8 cellular contexts compared by ENCODE assay signal in genomic region chr10:54594289-54594688, GRCh38.
"Had no signal": no experiment of that assay in that cellular context is flagged by ENCODE, and none has a peak within 500 bp of the region (broad histone marks: within the 10 kb centered on the region; RNA-seq: fewer than 3 reads in every experiment).

No MANE protein-coding gene starts in this region.

- H3K9me3 ChIP-seq: HAP-1 had no signal

- H3K4me3 ChIP-seq: GM23338, HAP-1, K562 had no signal

- H3K4me1 ChIP-seq: HAP-1 had no signal

- ATAC-seq: GM23338, HCT116, K562 had no signal

- DNase-seq: H7, HFFc6, IMR-90 had no signal

- H3K36me3 ChIP-seq: HAP-1 had no signal

- FAIRE-seq: HTR-8/SVneo, K562 had no signal
